Comparison of ENCODE assay signal across 1 cellular context in the genomic region with DNA sequence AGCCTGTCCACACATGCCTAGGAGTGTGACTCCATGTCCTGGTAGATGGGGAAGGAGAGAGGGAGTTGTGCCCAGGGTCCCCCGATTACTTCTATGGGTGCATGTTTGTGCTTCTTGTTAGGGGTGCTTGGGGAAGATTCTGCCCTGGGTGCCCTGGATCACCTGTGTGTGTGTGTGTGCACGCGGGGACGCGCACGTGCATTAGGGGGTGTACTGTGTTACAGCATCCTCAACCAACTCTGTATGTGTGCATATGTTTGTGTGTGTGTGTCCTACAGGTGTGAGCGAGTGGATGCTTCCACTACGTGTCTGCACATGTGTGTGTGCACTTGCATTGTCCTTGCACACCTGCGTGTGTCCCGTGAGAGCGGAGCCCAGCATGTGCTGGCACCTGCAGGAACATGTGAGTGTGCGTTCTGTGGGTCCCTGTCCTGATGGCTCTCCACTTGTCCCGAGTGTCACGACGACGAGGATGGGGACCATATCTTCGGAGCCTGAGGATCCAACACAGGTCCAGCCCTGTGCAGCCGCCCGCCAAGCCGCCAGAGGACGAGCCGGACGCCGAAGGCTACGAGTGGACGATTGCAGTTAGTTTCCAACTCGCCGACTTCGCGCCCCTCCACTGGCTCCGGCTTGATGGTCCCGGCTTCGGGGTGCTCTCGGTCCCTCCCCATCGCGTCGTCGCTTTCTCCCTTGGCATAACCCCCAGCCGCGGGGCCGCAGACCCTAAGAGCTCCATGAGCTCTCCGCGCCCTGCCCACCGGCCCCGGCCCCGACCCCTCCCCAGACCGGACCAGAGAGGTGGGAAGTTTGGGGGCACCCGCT.
A peak's percentile ranks its signal among the peaks of the same experiment; 100 is the strongest.
TF ChIP-seq lines count a peak whose summit lies in the region.

No MANE protein-coding gene starts in this region.

TF ChIP-seq in WTC11, 78 proteins besides CTCF, POLR2A, EP300 and RAD21 (continued from another document and continues in another):
- peak; percentile 66; the same call in 1 of the 2 replicates for TF ChIP-seq ARID4B (CRISPR knock-in tag; IDR thresholded peaks at IDR 0.05; ENCODE audit: borderline replicate concordance)
- TF ChIP-seq HMGA2 (CRISPR knock-in tag; IDR thresholded peaks at IDR 0.05): no peak
- 0 out of 2 replicates have a peak, but pooled peaks have one; percentile 40 for TF ChIP-seq FOXK1 (CRISPR knock-in tag; IDR thresholded peaks at IDR 0.05)
- TF ChIP-seq, protein P1, sequence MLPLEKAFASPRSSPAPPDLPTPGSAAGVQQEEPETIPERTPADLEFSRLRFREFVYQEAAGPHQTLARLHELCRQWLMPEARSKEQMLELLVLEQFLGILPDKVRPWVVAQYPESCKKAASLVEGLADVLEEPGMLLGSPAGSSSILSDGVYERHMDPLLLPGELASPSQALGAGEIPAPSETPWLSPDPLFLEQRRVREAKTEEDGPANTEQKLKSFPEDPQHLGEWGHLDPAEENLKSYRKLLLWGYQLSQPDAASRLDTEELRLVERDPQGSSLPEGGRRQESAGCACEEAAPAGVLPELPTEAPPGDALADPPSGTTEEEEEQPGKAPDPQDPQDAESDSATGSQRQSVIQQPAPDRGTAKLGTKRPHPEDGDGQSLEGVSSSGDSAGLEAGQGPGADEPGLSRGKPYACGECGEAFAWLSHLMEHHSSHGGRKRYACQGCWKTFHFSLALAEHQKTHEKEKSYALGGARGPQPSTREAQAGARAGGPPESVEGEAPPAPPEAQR (CRISPR knock-in tag; IDR thresholded peaks at IDR 0.05): no peak
- no peak; the same call in 1 of the 2 replicates for TF ChIP-seq ZBTB21 (CRISPR knock-in tag; IDR thresholded peaks at IDR 0.05; ENCODE audit: borderline replicate concordance)
- TF ChIP-seq ESRRA (CRISPR knock-in tag; IDR thresholded peaks at IDR 0.05; ENCODE audit: borderline replicate concordance): no peak
- no peak for TF ChIP-seq TEAD1 (CRISPR knock-in tag; IDR thresholded peaks at IDR 0.05)
- TF ChIP-seq MYBL2 (CRISPR knock-in tag; IDR thresholded peaks at IDR 0.05): no peak
- no peak for TF ChIP-seq NR1H2 (CRISPR knock-in tag; IDR thresholded peaks at IDR 0.05)
- no peak for TF ChIP-seq CDX4 (CRISPR knock-in tag; IDR thresholded peaks at IDR 0.05; ENCODE audit: borderline replicate concordance)
- no peak for TF ChIP-seq GTF2I (CRISPR knock-in tag; conservative IDR thresholded peaks at IDR 0.05)
- TF ChIP-seq, protein P2, sequence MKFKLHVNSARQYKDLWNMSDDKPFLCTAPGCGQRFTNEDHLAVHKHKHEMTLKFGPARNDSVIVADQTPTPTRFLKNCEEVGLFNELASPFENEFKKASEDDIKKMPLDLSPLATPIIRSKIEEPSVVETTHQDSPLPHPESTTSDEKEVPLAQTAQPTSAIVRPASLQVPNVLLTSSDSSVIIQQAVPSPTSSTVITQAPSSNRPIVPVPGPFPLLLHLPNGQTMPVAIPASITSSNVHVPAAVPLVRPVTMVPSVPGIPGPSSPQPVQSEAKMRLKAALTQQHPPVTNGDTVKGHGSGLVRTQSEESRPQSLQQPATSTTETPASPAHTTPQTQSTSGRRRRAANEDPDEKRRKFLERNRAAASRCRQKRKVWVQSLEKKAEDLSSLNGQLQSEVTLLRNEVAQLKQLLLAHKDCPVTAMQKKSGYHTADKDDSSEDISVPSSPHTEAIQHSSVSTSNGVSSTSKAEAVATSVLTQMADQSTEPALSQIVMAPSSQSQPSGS (CRISPR knock-in tag; IDR thresholded peaks at IDR 0.05; ENCODE audit: borderline replicate concordance, low read depth): no peak
- no peak for TF ChIP-seq NR3C1 (CRISPR knock-in tag; conservative IDR thresholded peaks at IDR 0.05; ENCODE audit: low read depth)
- no peak for TF ChIP-seq JUN (CRISPR knock-in tag; IDR thresholded peaks at IDR 0.05)
- no peak for TF ChIP-seq SMAD3 (CRISPR knock-in tag; IDR thresholded peaks at IDR 0.05; ENCODE audit: borderline replicate concordance)
- TF ChIP-seq SP1 (CRISPR knock-in tag; conservative IDR thresholded peaks at IDR 0.05): no peak
- TF ChIP-seq E2F5 (CRISPR knock-in tag; IDR thresholded peaks at IDR 0.05): no peak
- TF ChIP-seq, protein P3, sequence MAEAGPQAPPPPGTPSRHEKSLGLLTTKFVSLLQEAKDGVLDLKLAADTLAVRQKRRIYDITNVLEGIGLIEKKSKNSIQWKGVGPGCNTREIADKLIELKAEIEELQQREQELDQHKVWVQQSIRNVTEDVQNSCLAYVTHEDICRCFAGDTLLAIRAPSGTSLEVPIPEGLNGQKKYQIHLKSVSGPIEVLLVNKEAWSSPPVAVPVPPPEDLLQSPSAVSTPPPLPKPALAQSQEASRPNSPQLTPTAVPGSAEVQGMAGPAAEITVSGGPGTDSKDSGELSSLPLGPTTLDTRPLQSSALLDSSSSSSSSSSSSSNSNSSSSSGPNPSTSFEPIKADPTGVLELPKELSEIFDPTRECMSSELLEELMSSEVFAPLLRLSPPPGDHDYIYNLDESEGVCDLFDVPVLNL (CRISPR knock-in tag; IDR thresholded peaks at IDR 0.05; ENCODE audit: borderline replicate concordance, low read depth): no peak
- no peak for TF ChIP-seq ZNF423 (CRISPR knock-in tag; IDR thresholded peaks at IDR 0.05)
- TF ChIP-seq, protein P4, sequence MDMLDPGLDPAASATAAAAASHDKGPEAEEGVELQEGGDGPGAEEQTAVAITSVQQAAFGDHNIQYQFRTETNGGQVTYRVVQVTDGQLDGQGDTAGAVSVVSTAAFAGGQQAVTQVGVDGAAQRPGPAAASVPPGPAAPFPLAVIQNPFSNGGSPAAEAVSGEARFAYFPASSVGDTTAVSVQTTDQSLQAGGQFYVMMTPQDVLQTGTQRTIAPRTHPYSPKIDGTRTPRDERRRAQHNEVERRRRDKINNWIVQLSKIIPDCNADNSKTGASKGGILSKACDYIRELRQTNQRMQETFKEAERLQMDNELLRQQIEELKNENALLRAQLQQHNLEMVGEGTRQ (CRISPR knock-in tag; IDR thresholded peaks at IDR 0.05): no peak
- TF ChIP-seq, protein P5, sequence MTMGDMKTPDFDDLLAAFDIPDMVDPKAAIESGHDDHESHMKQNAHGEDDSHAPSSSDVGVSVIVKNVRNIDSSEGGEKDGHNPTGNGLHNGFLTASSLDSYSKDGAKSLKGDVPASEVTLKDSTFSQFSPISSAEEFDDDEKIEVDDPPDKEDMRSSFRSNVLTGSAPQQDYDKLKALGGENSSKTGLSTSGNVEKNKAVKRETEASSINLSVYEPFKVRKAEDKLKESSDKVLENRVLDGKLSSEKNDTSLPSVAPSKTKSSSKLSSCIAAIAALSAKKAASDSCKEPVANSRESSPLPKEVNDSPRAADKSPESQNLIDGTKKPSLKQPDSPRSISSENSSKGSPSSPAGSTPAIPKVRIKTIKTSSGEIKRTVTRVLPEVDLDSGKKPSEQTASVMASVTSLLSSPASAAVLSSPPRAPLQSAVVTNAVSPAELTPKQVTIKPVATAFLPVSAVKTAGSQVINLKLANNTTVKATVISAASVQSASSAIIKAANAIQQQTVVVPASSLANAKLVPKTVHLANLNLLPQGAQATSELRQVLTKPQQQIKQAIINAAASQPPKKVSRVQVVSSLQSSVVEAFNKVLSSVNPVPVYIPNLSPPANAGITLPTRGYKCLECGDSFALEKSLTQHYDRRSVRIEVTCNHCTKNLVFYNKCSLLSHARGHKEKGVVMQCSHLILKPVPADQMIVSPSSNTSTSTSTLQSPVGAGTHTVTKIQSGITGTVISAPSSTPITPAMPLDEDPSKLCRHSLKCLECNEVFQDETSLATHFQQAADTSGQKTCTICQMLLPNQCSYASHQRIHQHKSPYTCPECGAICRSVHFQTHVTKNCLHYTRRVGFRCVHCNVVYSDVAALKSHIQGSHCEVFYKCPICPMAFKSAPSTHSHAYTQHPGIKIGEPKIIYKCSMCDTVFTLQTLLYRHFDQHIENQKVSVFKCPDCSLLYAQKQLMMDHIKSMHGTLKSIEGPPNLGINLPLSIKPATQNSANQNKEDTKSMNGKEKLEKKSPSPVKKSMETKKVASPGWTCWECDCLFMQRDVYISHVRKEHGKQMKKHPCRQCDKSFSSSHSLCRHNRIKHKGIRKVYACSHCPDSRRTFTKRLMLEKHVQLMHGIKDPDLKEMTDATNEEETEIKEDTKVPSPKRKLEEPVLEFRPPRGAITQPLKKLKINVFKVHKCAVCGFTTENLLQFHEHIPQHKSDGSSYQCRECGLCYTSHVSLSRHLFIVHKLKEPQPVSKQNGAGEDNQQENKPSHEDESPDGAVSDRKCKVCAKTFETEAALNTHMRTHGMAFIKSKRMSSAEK (CRISPR knock-in tag; IDR thresholded peaks at IDR 0.05; ENCODE audit: borderline replicate concordance): no peak
- no peak for TF ChIP-seq ZNF121 (CRISPR knock-in tag; IDR thresholded peaks at IDR 0.05)
- TF ChIP-seq JAZF1 (CRISPR knock-in tag; IDR thresholded peaks at IDR 0.05): no peak
- TF ChIP-seq ZNF219 (CRISPR knock-in tag; IDR thresholded peaks at IDR 0.05; ENCODE audit: borderline replicate concordance): no peak
- no peak for TF ChIP-seq GABPB1 (CRISPR knock-in tag; IDR thresholded peaks at IDR 0.05)
- no peak for TF ChIP-seq ATF1 (CRISPR knock-in tag; IDR thresholded peaks at IDR 0.05)
- TF ChIP-seq RORB (CRISPR knock-in tag; IDR thresholded peaks at IDR 0.05): no peak
- no peak for TF ChIP-seq KAT7 (CRISPR knock-in tag; IDR thresholded peaks at IDR 0.05; ENCODE audit: borderline replicate concordance)
- TF ChIP-seq, protein P6, sequence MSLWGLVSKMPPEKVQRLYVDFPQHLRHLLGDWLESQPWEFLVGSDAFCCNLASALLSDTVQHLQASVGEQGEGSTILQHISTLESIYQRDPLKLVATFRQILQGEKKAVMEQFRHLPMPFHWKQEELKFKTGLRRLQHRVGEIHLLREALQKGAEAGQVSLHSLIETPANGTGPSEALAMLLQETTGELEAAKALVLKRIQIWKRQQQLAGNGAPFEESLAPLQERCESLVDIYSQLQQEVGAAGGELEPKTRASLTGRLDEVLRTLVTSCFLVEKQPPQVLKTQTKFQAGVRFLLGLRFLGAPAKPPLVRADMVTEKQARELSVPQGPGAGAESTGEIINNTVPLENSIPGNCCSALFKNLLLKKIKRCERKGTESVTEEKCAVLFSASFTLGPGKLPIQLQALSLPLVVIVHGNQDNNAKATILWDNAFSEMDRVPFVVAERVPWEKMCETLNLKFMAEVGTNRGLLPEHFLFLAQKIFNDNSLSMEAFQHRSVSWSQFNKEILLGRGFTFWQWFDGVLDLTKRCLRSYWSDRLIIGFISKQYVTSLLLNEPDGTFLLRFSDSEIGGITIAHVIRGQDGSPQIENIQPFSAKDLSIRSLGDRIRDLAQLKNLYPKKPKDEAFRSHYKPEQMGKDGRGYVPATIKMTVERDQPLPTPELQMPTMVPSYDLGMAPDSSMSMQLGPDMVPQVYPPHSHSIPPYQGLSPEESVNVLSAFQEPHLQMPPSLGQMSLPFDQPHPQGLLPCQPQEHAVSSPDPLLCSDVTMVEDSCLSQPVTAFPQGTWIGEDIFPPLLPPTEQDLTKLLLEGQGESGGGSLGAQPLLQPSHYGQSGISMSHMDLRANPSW (CRISPR knock-in tag; conservative IDR thresholded peaks at IDR 0.05; ENCODE audit: low read depth): no peak
- no peak for TF ChIP-seq ZNF317 (CRISPR knock-in tag; IDR thresholded peaks at IDR 0.05; ENCODE audit: borderline replicate concordance, low read depth)
- no peak for TF ChIP-seq OVOL2 (CRISPR knock-in tag; IDR thresholded peaks at IDR 0.05; ENCODE audit: borderline replicate concordance)
- no peak for TF ChIP-seq FOXJ3 (CRISPR knock-in tag; IDR thresholded peaks at IDR 0.05; ENCODE audit: borderline replicate concordance)
- no peak for TF ChIP-seq ZMAT4 (CRISPR knock-in tag; IDR thresholded peaks at IDR 0.05)
